ENCODE assay signal across 12 cellular contexts in the genomic region with DNA sequence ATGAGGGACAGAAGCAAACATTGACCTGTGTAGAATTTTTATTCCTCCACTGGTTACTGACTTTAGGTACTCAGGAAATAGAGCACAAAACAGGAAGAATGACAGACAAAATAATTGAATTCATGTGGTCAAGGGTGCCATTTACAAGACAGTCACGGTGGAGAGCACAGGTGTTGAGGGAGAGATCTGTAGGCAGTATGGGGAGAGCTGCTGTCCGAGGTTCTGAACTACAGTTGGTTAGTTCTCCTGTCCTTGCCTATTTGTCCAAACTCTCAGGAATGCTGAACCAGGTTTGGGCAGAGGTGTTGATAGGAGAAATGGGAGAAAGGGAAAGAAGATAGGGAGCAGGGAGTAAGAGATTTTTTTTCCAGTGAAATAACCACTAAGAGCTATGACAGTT.
A peak's percentile ranks its signal among the peaks of the same experiment; 100 is the strongest.
DNase-seq lines count a peak whose midpoint lies in the region; FAIRE-seq and TF ChIP-seq lines count a peak whose summit lies in the region.
"Had no signal": no experiment of that assay in that cellular context is flagged by ENCODE, and none has a peak within 500 bp of the region (broad histone marks: within the 10 kb centered on the region; RNA-seq: fewer than 3 reads in every experiment).

No MANE protein-coding gene starts in this region.

- H3K4me3 ChIP-seq in MG63 (no peak overlapping the region), bronchial epithelial cell (ENCODE audit: low read depth, low read length) (no peak overlapping the region), WERI-Rb-1 (ENCODE audit: low read depth, low read length) (no peak overlapping the region)
- H3K4me3 ChIP-seq: heart right ventricle, thyroid gland had no signal

- H3K27me3 ChIP-seq in MG63 (no peaks in the 10 kb centered on the region; the same call in 1 of the 2 replicates), bronchial epithelial cell (ENCODE audit: control insufficient read depth, insufficient read depth, low read length) (no peaks in the 10 kb centered on the region), WERI-Rb-1 (ENCODE audit: insufficient read depth, low read depth, severe bottlenecking) (no peaks in the 10 kb centered on the region)
- H3K27me3 ChIP-seq: heart right ventricle, thyroid gland had no signal

- H3K27ac Mint-ChIP-seq in chondrocyte (ENCODE audit: unreplicated experiment): no peak overlapping the region
- H3K27ac Mint-ChIP-seq: activated T-helper 2 cell treated with anti-CD3 and anti-CD28 coated beads, Interferon-gamma antibody, Interleukin-2, Interleukin-4, amounts not matched to agents 10 μg/mL and 5 μg/mL and 100 μg/mL, durations not matched to agents 14 hours and 24 hours and 36 hours had no signal

- H3K4me1 Mint-ChIP-seq in chondrocyte (ENCODE audit: low read depth): peaks cover 11% of the 10 kb centered on the region

- FAIRE-seq in bronchial epithelial cell (lab: Jason Lieb, UNC): no peak

- TF ChIP-seq CTCF in bronchial epithelial cell (IDR thresholded peaks at IDR 0.05; ENCODE audit: insufficient read depth, low read length, severe bottlenecking): no peak
- TF ChIP-seq CTCF in chondrocyte (IDR thresholded peaks at IDR 0.05): no peak
- TF ChIP-seq CTCF in WERI-Rb-1 (IDR thresholded peaks at IDR 0.05; ENCODE audit: low read depth, low read length): no peak

- H3K4me3 Mint-ChIP-seq in chondrocyte (ENCODE audit: unreplicated experiment): no peak overlapping the region

- H3K9me3 ChIP-seq in MG63 (no peaks in the 10 kb centered on the region), WERI-Rb-1 (ENCODE audit: severe bottlenecking) (no peaks in the 10 kb centered on the region)
- H3K9me3 ChIP-seq: heart right ventricle, thyroid gland had no signal

- H3K9me3 Mint-ChIP-seq in chondrocyte (ENCODE audit: low read depth): no peaks in the 10 kb centered on the region
- H3K9me3 Mint-ChIP-seq: activated T-helper 2 cell treated with anti-CD3 and anti-CD28 coated beads, Interferon-gamma antibody, Interleukin-2, Interleukin-4, amounts not matched to agents 10 μg/mL and 5 μg/mL and 100 μg/mL, durations not matched to agents 14 hours and 24 hours and 36 hours had no signal

- DNase-seq in DMS 273 (lab: John Stamatoyannopoulos, UW; ENCODE audit: unreplicated experiment) (peak; percentile 48), DMS 273 treated with DMSO at 0.1 percent for 48 hours (lab: John Stamatoyannopoulos, UW) (no peak), MG63 (peak; percentile 18), bronchial epithelial cell (ENCODE audit: low read depth) (peak; percentile 44), mucosa of gallbladder (ENCODE audit: low spot score) (peak; percentile 31), chondrocyte (ENCODE audit: low spot score) (no peak), WERI-Rb-1 (no peak), NOMO-1 (lab: John Stamatoyannopoulos, UW; ENCODE audit: unreplicated experiment in 2 of 2) (no peak)
- DNase-seq: thyroid gland had no signal

- H3K27ac ChIP-seq in WERI-Rb-1: no peak overlapping the region
- H3K27ac ChIP-seq: 22Rv1, heart right ventricle, thyroid gland had no signal

- H3K27me3 Mint-ChIP-seq in chondrocyte (ENCODE audit: low read depth): no peaks in the 10 kb centered on the region

- H3K36me3 ChIP-seq in MG63 (no peaks in the 10 kb centered on the region), bronchial epithelial cell (ENCODE audit: control insufficient read depth, insufficient read depth, low read length) (no peaks in the 10 kb centered on the region), WERI-Rb-1 (no peaks in the 10 kb centered on the region)
- H3K36me3 ChIP-seq: heart right ventricle, thyroid gland had no signal

- no peaks in the 10 kb centered on the region for H3K36me3 Mint-ChIP-seq in chondrocyte (ENCODE audit: low read depth)

Comparison
In these comparisons a context has a peak if more than half of its experiments do, and no peak if none do; other contexts are left out.
1. DNase-seq: peak in DMS 273 (single experiment), MG63 (single experiment), bronchial epithelial cell (single experiment) and mucosa of gallbladder (single experiment); none in DMS 273 treated with DMSO at 0.1 percent for 48 hours (single experiment), chondrocyte (single experiment), WERI-Rb-1 (single experiment) and NOMO-1 (0 of 2).